Comparison of ENCODE assay signal across 1 cellular context in genomic region chr2:8413589-8414135, GRCh38.
TF ChIP-seq lines count a peak whose summit lies in the region.

No MANE protein-coding gene starts in this region.

TF ChIP-seq in HepG2, 621 proteins besides CTCF, POLR2A, EP300 and RAD21 (continued from another document and continues in another):
- TF ChIP-seq AHDC1 (CRISPR knock-in tag; IDR thresholded peaks at IDR 0.05; ENCODE audit: borderline replicate concordance) (peak; percentile 77; the same call in 1 of the 2 replicates), ARID5B (CRISPR knock-in tag; IDR thresholded peaks at IDR 0.05) (peak; percentile 89), ZNF12 (CRISPR knock-in tag; IDR thresholded peaks at IDR 0.05) (peak; percentile 74), PITX1 (CRISPR knock-in tag; IDR thresholded peaks at IDR 0.05) (0 out of 2 replicates have a peak, but pooled peaks have one; percentile 31), MAZ (IDR thresholded peaks at IDR 0.05; ENCODE audit: borderline replicate concordance, low read depth, low read length) (no peak), MAZ (CRISPR knock-in tag; IDR thresholded peaks at IDR 0.05; ENCODE audit: low read depth) (peak; percentile 17; the same call in 1 of the 2 replicates), SSRP1 (CRISPR knock-in tag; IDR thresholded peaks at IDR 0.05) (0 out of 2 replicates have a peak, but pooled peaks have one; percentile 38), REPIN1 (CRISPR knock-in tag; IDR thresholded peaks at IDR 0.05; ENCODE audit: borderline replicate concordance, low read depth) (peak; percentile 66), FOXO1 (CRISPR knock-in tag; IDR thresholded peaks at IDR 0.05) (peak; percentile 33; the same call in 1 of the 2 replicates), ZNF350 (CRISPR knock-in tag; IDR thresholded peaks at IDR 0.05; ENCODE audit: borderline replicate concordance, low read depth) (no peak), SMAD3 (CRISPR knock-in tag; IDR thresholded peaks at IDR 0.05) (0 out of 2 replicates have a peak, but pooled peaks have one; percentile 24), NBN (conservative IDR thresholded peaks at IDR 0.05) (no peak), ZBTB49 (CRISPR knock-in tag; IDR thresholded peaks at IDR 0.05; ENCODE audit: borderline replicate concordance) (no peak), HIVEP1 (CRISPR knock-in tag; IDR thresholded peaks at IDR 0.05) (no peak), TBX2 (CRISPR knock-in tag; IDR thresholded peaks at IDR 0.05; ENCODE audit: borderline replicate concordance) (peak; percentile 69), MNT (IDR thresholded peaks at IDR 0.05) (no peak), ZNF430 (CRISPR knock-in tag; IDR thresholded peaks at IDR 0.05) (0 out of 2 replicates have a peak, but pooled peaks have one; percentile 33), TFDP1 (CRISPR knock-in tag; IDR thresholded peaks at IDR 0.05; ENCODE audit: borderline replicate concordance) (peak; percentile 64; the same call in 1 of the 2 replicates), ZNF746 (CRISPR knock-in tag; IDR thresholded peaks at IDR 0.05) (no peak), FOXP4 (CRISPR knock-in tag; IDR thresholded peaks at IDR 0.05) (peak; percentile 73; the same call in 1 of the 2 replicates), ZEB1 (IDR thresholded peaks at IDR 0.05; ENCODE audit: insufficient replicate concordance, low read depth) (peak; percentile 83), THAP7 (CRISPR knock-in tag; IDR thresholded peaks at IDR 0.05) (no peak), ARNT2 (CRISPR knock-in tag; IDR thresholded peaks at IDR 0.05; ENCODE audit: low read depth) (no peak), ELF1 (CRISPR knock-in tag; IDR thresholded peaks at IDR 0.05) (no peak), STAT6 (CRISPR knock-in tag; IDR thresholded peaks at IDR 0.05; ENCODE audit: borderline replicate concordance) (no peak), DPF2 (CRISPR knock-in tag; IDR thresholded peaks at IDR 0.05; ENCODE audit: borderline replicate concordance, low read depth) (0 out of 2 replicates have a peak, but pooled peaks have one; percentile 47), PBX2 (CRISPR knock-in tag; IDR thresholded peaks at IDR 0.05) (0 out of 2 replicates have a peak, but pooled peaks have one; percentile 18), ZBTB39 (CRISPR knock-in tag; IDR thresholded peaks at IDR 0.05) (peak; percentile 72; the same call in 1 of the 2 replicates)
